ENCODE assay signal across 27 cellular contexts in genomic region chr22:19375435-19375834, GRCh38. TPM values are rescaled to one million over a fixed set of nuclear protein-coding genes. Genes with fewer than 3 reads are reported as not detected.
DNase-seq lines count a peak whose midpoint lies in the region; ATAC-seq, FAIRE-seq and TF ChIP-seq lines count a peak whose summit lies in the region.
"Had no signal": no experiment of that assay in that cellular context is flagged by ENCODE, and none has a peak within 500 bp of the region (broad histone marks: within the 10 kb centered on the region; RNA-seq: fewer than 3 reads in every experiment).

No MANE protein-coding gene starts in this region.

- TF ChIP-seq CTCF in IMR-90 (conservative IDR thresholded peaks at IDR 0.05; ENCODE audit: low read depth, low read length): no peak
- peak; percentile 1 for TF ChIP-seq CTCF in brain microvascular endothelial cell (IDR thresholded peaks at IDR 0.05; ENCODE audit: low read depth, low read length, missing control alignments)
- TF ChIP-seq CTCF in nephron progenitor cell (IDR thresholded peaks at IDR 0.05): no peak

- H3K4me1 Mint-ChIP-seq in nephron progenitor cell: no peaks in the 10 kb centered on the region
- H3K4me1 Mint-ChIP-seq: GM23338, H9 had no signal

- peaks cover 45% of the 10 kb centered on the region for H3K36me3 Mint-ChIP-seq in nephron progenitor cell (ENCODE audit: low read depth)

- no peak for TF ChIP-seq POLR2A in IMR-90 (IDR thresholded peaks at IDR 0.05; ENCODE audit: low read depth, low read length)

- H3K4me1 ChIP-seq in IMR-90 (ENCODE audit: control insufficient read depth, insufficient read depth, low read length): no peaks in the 10 kb centered on the region
- H3K4me1 ChIP-seq: A549 had no signal

- H2AK5ac ChIP-seq in IMR-90 (ENCODE audit: low read depth, low read length): no peak overlapping the region

- no peaks in the 10 kb centered on the region for H4K20me1 ChIP-seq in IMR-90 (ENCODE audit: insufficient read depth, low read length)

- intact Hi-C loops in IMR-90 (cut with micrococcal nuclease): no loop called here

- WGBS in IMR-90 (ENCODE audit: extremely low coverage in 2 of 2, insufficient read length in 1 of 2), 2 experiments: no CpG with 5 or more reads among the region's 8 CpGs

- no peak overlapping the region for H4K5ac ChIP-seq in IMR-90 (ENCODE audit: low read depth, low read length)

- no peak overlapping the region for H2BK15ac ChIP-seq in IMR-90 (ENCODE audit: low read depth, low read length)

- H2BK120ac ChIP-seq in IMR-90 (ENCODE audit: low read depth, low read length): no peak overlapping the region

- no peak overlapping the region for H3K27ac ChIP-seq in IMR-90 (ENCODE audit: insufficient read depth, low read length)
- no peak overlapping the region for H3K27ac ChIP-seq in brain microvascular endothelial cell
- H3K27ac ChIP-seq: A549 had no signal

- H3K18ac ChIP-seq in IMR-90 (ENCODE audit: low read depth, low read length): no peak overlapping the region

- H4K8ac ChIP-seq in IMR-90 (ENCODE audit: low read depth in 2 of 2, low read length in 2 of 2): no peak overlapping the region

- H3K4me3 ChIP-seq in IMR-90 (ENCODE audit: insufficient read depth, low read depth, low read length) (no peak overlapping the region), brain microvascular endothelial cell (ENCODE audit: low read depth, low read length) (no peak overlapping the region)
- H3K4me3 ChIP-seq: A549, GM23338 had no signal

- DNase-seq in IMR-90: no peak
- DNase-seq in brain microvascular endothelial cell: no peak
- no peak for DNase-seq in nephron progenitor cell
- DNase-seq in urothelium cell line (ENCODE audit: low spot score): no peak
- DNase-seq in GM19240 (ENCODE audit: insufficient read length, low spot score): no peak
- DNase-seq: AML-193; C1 segment of cervical spinal cord; CD4-positive, alpha-beta memory T cell; COR-L47; DMS79 treated with DMSO at 0.1 percent for 48 hours; H9; NCI-H1048; NCI-H1417; NCI-H1694 treated with DMSO at 0.1 percent for 48 hours; NCI-H2081; NCI-H2171; NCI-H226; NCI-H510A; NCI-H69; RPMI8226; SHP77 had no signal

- H3K14ac ChIP-seq in IMR-90 (replicated peaks; ENCODE audit: low read depth, low read length): no peak overlapping the region

- no peak overlapping the region for H4K91ac ChIP-seq in IMR-90 (ENCODE audit: insufficient read depth, low read depth, low read length)

- POLR2A ChIA-PET in IMR-90 (lab: Charles Lee; ENCODE audit: unreplicated experiment): no interaction called here

- H2BK20ac ChIP-seq in IMR-90 (ENCODE audit: low read depth, low read length): no peak overlapping the region

- no TSS peak for BruUV-seq in IMR-90 (replicated peaks; lab: Mats Ljungman, UMichigan)

- no peak overlapping the region for H3K56ac ChIP-seq in IMR-90 (ENCODE audit: extremely low read depth, insufficient read depth, low read length)

- H3K9me1 ChIP-seq in IMR-90 (ENCODE audit: insufficient read depth, low read length): 0 out of 2 replicates have a peak, but pooled peaks cover 4% of the 10 kb centered on the region

- dilution Hi-C loops in IMR-90 (cut with HindIII; ENCODE audit: low sequenced_read_pairs, unreplicated experiment): no loop called here

- H3K9ac ChIP-seq in IMR-90 (ENCODE audit: low read depth, low read length): no peak overlapping the region

- no peak overlapping the region for H2BK5ac ChIP-seq in IMR-90 (ENCODE audit: low read depth, low read length, poor library complexity, severe bottlenecking)

- H3K4me2 ChIP-seq in IMR-90 (ENCODE audit: low read depth, low read length): no peak overlapping the region
- H3K4me2 ChIP-seq: A549, GM23338 had no signal

- H3K27ac Mint-ChIP-seq in nephron progenitor cell: peak overlapping the region; percentile 32
- H3K27ac Mint-ChIP-seq: GM23338 had no signal

- TF ChIP-seq RAD21 in IMR-90 (IDR thresholded peaks at IDR 0.05; ENCODE audit: low read length): no peak

- peak overlapping the region; percentile 1 for H2AK9ac ChIP-seq in IMR-90 (replicated peaks; ENCODE audit: low read depth, low read length, poor library complexity)

- H3K27me3 ChIP-seq in IMR-90 (ENCODE audit: control insufficient read depth, insufficient read depth, low read length): no peaks in the 10 kb centered on the region
- H3K27me3 ChIP-seq in brain microvascular endothelial cell (replicated peaks): no peaks in the 10 kb centered on the region

- no peaks in the 10 kb centered on the region for H3K27me3 Mint-ChIP-seq in nephron progenitor cell (ENCODE audit: low read depth, poor library complexity)
- H3K27me3 Mint-ChIP-seq: CD4-positive, alpha-beta memory T cell; IgD-negative memory B cell had no signal

- H3K23ac ChIP-seq in IMR-90 (ENCODE audit: low read depth, low read length): no peak overlapping the region

- H3K4me3 Mint-ChIP-seq in nephron progenitor cell: no peak overlapping the region
- H3K4me3 Mint-ChIP-seq: CD4-positive, alpha-beta memory T cell; GM23338; H9; IgD-negative memory B cell had no signal

- H3K36me3 ChIP-seq in IMR-90 (ENCODE audit: control insufficient read depth, insufficient read depth, low read length) (peaks cover 54% of the 10 kb centered on the region), brain microvascular endothelial cell (replicated peaks) (peaks cover 73% of the 10 kb centered on the region)

- no peak overlapping the region for H3K4ac ChIP-seq in IMR-90 (ENCODE audit: low read depth, low read length)

- H3K9me3 ChIP-seq in IMR-90 (ENCODE audit: control insufficient read depth, insufficient read depth, low read length): no peaks in the 10 kb centered on the region
- H3K9me3 ChIP-seq: A549 had no signal

- ATAC-seq in IMR-90 (ENCODE audit: low read depth) (no peak), GM18511 (IDR thresholded peaks at IDR 0.05; ENCODE audit: unreplicated experiment) (no peak), HG03378 (IDR thresholded peaks at IDR 0.05; ENCODE audit: unreplicated experiment) (no peak)
- ATAC-seq: A549, GM23338 had no signal

- H3K79me1 ChIP-seq in IMR-90 (ENCODE audit: low read depth in 1 of 2, low read length in 2 of 2): no peaks in the 10 kb centered on the region; a peak in 1 of 4 replicates

- CTCF ChIA-PET in IMR-90 (lab: Yijun Ruan, JAX): no interaction called here

- in situ Hi-C loops in IMR-90 (cut with MboI; ENCODE audit: low sequenced_read_pairs): no loop called here
- in situ Hi-C loops in brain microvascular endothelial cell (cut with HindIII; ENCODE audit: low pct_ligation_motif_present, low sequenced_read_pairs): no loop called here

- FAIRE-seq in urothelium cell line (lab: Jason Lieb, UNC): peak; percentile 52
- FAIRE-seq: A549, GM18507 had no signal

- no peaks in the 10 kb centered on the region for H3K9me3 Mint-ChIP-seq in nephron progenitor cell
- H3K9me3 Mint-ChIP-seq: GM23338, H9 had no signal

- no peak overlapping the region for H2AFZ ChIP-seq in IMR-90 (replicated peaks; ENCODE audit: low read length, poor library complexity)
- H2AFZ ChIP-seq: GM23338 had no signal

TF ChIP-seq in IMR-90, 13 proteins besides CTCF, POLR2A, EP300 and RAD21:
- no peak for TF ChIP-seq CHD1 (IDR thresholded peaks at IDR 0.05; ENCODE audit: low read depth, low read length)

RNA-seq across cellular contexts. Expression of gene HIRA, which starts 56.1 kb away (rescaled TPM):
- 13.9 and 14.5 TPM in 2 replicates for total RNA-seq in IMR-90 (2012; rRNA removed)
- 22.6 and 24.2 TPM in 2 replicates for polyA plus RNA-seq in IMR-90 (2012; rRNA removed)
- polyA plus RNA-seq in IMR-90 (2012; cell fraction: cytosol; rRNA removed): 13.5 and 19.1 TPM in 2 replicates
- 20.6 and 27.4 TPM in 2 replicates for polyA plus RNA-seq in IMR-90 (2012; cell fraction: nucleus; rRNA removed; ENCODE audit: low replicate concordance)

RNA-seq across cellular contexts. Expression of gene MRPL40, which starts 56.9 kb away (rescaled TPM):
- total RNA-seq in IMR-90 (2012; rRNA removed): 37.5 and 48.9 TPM in 2 replicates
- 36.7 and 38.0 TPM in 2 replicates for polyA plus RNA-seq in IMR-90 (2012; rRNA removed)
- polyA plus RNA-seq in IMR-90 (2012; cell fraction: cytosol; rRNA removed): 11.3 and 15.3 TPM in 2 replicates
- 3.0 and 12.5 TPM in 2 replicates for polyA plus RNA-seq in IMR-90 (2012; cell fraction: nucleus; rRNA removed; ENCODE audit: low replicate concordance)
